ENCODE assay signal across 10 cellular contexts in genomic region chr16:54931757-54932660, GRCh38. TPM values are rescaled to one million over a fixed set of nuclear protein-coding genes. Genes with fewer than 3 reads are reported as not detected.
DNase-seq lines count a peak whose midpoint lies in the region; ATAC-seq, FAIRE-seq and TF ChIP-seq lines count a peak whose summit lies in the region.
"Had no signal": no experiment of that assay in that cellular context is flagged by ENCODE, and none has a peak within 500 bp of the region (broad histone marks: within the 10 kb centered on the region; RNA-seq: fewer than 3 reads in every experiment).

No MANE protein-coding gene starts in this region.

- no peaks in the 10 kb centered on the region for H3K36me3 Mint-ChIP-seq in astrocyte (ENCODE audit: low read depth, unreplicated experiment)

- peaks cover 45% of the 10 kb centered on the region for H4K20me1 ChIP-seq in astrocyte (ENCODE audit: insufficient read depth, low read length)

- H3K4me1 Mint-ChIP-seq in astrocyte (ENCODE audit: low read depth, unreplicated experiment), result peaks cover 4% of the 10 kb centered on the region

- no peak for TF ChIP-seq POLR2A in lower leg skin (IDR thresholded peaks at IDR 0.05)
- TF ChIP-seq POLR2A in gastroesophageal sphincter (IDR thresholded peaks at IDR 0.05), result no peak

- TF ChIP-seq CTCF in A673 (conservative IDR thresholded peaks at IDR 0.05; ENCODE audit: low read depth, low read length) (no peak), HEK293 (tag by site-specific recombination; IDR thresholded peaks at IDR 0.05) (no peak), astrocyte (IDR thresholded peaks at IDR 0.05; ENCODE audit: insufficient read depth, low read depth, low read length) (no peak), lower leg skin (IDR thresholded peaks at IDR 0.05) (no peak), gastroesophageal sphincter (IDR thresholded peaks at IDR 0.05) (no peak)

- 2 to 5% methylated on average over 41 to 46 of the region's 61 CpGs for WGBS in lower leg skin, 2 donors
- 5% methylated on average over 9 to 26 of the region's 61 CpGs for WGBS in gastroesophageal sphincter (ENCODE audit: low coverage in 1 of 2), 2 donors

- DNase-seq in A673 (ENCODE audit: low spot score), result peak; percentile 37
- DNase-seq in astrocyte (ENCODE audit: low read depth), result no peak
- no peak for DNase-seq in lower leg skin (ENCODE audit: low spot score in 2 of 2)
- no peak for DNase-seq in COLO829 (ENCODE audit: low spot score)
- DNase-seq: NCI-H1694 treated with DMSO at 0.1 percent for 48 hours had no signal

- H3K9me3 ChIP-seq in A673 (ENCODE audit: low read depth, low read length, poor library complexity, severe bottlenecking) (no peaks in the 10 kb centered on the region), HEK293 (ENCODE audit: control insufficient read depth, insufficient read depth, low read depth, low read length) (no peaks in the 10 kb centered on the region), astrocyte (ENCODE audit: insufficient read depth, low read depth, low read length) (no peaks in the 10 kb centered on the region), gastroesophageal sphincter (peaks cover 0 to 5% (median 0%) of the 10 kb centered on the region in 3 donors)

- H3K27ac ChIP-seq in A673 (ENCODE audit: low read depth, low read length, poor library complexity, severe bottlenecking) (peak overlapping the region; percentile 89), HEK293 (ENCODE audit: extremely low read depth, low read depth, low read length) (peak overlapping the region; percentile 93; the same call in 1 of the 2 replicates), astrocyte (ENCODE audit: low read depth, low read length) (peak overlapping the region; percentile 55), gastroesophageal sphincter (no peak overlapping the region)

- H3K9ac ChIP-seq in astrocyte (ENCODE audit: low read length), result peak overlapping the region; percentile 74

- FAIRE-seq in astrocyte (lab: Jason Lieb, UNC), result no peak
- FAIRE-seq: endometrium had no signal

- ATAC-seq in HG03097 (IDR thresholded peaks at IDR 0.05; ENCODE audit: low FRiP score, unreplicated experiment), result no peak
- ATAC-seq in GM18868 (IDR thresholded peaks at IDR 0.05; ENCODE audit: unreplicated experiment), result no peak
- ATAC-seq in gastroesophageal sphincter, result no peak

- BruUV-seq in A673 (replicated peaks; lab: Mats Ljungman, UMichigan), result no TSS peak

- peaks cover 14% of the 10 kb centered on the region for H3K36me3 ChIP-seq in A673 (ENCODE audit: insufficient read depth, low read length, poor library complexity, severe bottlenecking)
- peaks cover 0 to 31% of the 10 kb centered on the region in 2 experiments; a peak in 1 of 3 replicates for H3K36me3 ChIP-seq in HEK293 (ENCODE audit: control insufficient read depth in 2 of 2, insufficient read depth in 1 of 2, low read length in 2 of 2)
- no peaks in the 10 kb centered on the region for H3K36me3 ChIP-seq in astrocyte (ENCODE audit: insufficient read depth, low read length)
- H3K36me3 ChIP-seq in gastroesophageal sphincter, result no peaks in the 10 kb centered on the region

- H3K4me3 Mint-ChIP-seq in astrocyte (ENCODE audit: unreplicated experiment), result peak overlapping the region; percentile 70

- H2AFZ ChIP-seq in astrocyte (ENCODE audit: low read depth, low read length), result peak overlapping the region; percentile 26

- peaks cover 57% of the 10 kb centered on the region for H3K79me2 ChIP-seq in astrocyte (ENCODE audit: insufficient read depth, low read length)

- POLR2A ChIA-PET in A673 (lab: Charles Lee; ENCODE audit: low non-redundant PET) (no interaction called here), HEK293 (lab: Yijun Ruan, JAX) (interaction anchor here (0.6 to 3.2 kb wide), 5 partner anchors 10 to 646 kb away, joined by 3 to 23 read pairs (median 8); partner anchors contain the start of gene IRX3)

- H3K9me3 Mint-ChIP-seq in astrocyte (ENCODE audit: unreplicated experiment), result peaks cover 12% of the 10 kb centered on the region

- TF ChIP-seq EP300 in gastroesophageal sphincter (IDR thresholded peaks at IDR 0.05), result no peak

- H3K4me1 ChIP-seq in A673 (ENCODE audit: insufficient read depth, low read length, poor library complexity, severe bottlenecking), result peaks cover 17% of the 10 kb centered on the region
- H3K4me1 ChIP-seq in HEK293 (ENCODE audit: control insufficient read depth, insufficient read depth, low read length), result no peaks in the 10 kb centered on the region
- H3K4me1 ChIP-seq in astrocyte (ENCODE audit: insufficient read depth, low read length), result peaks cover 21% of the 10 kb centered on the region
- H3K4me1 ChIP-seq in gastroesophageal sphincter, result peaks cover 0 to 75% (median 27%) of the 10 kb centered on the region in 3 donors

- H3K27me3 ChIP-seq in A673 (replicated peaks; ENCODE audit: insufficient read depth, low read depth, low read length, poor library complexity) (no peaks in the 10 kb centered on the region), astrocyte (ENCODE audit: insufficient read depth, low read length) (peaks cover 33% of the 10 kb centered on the region), gastroesophageal sphincter (peaks cover 100% of the 10 kb centered on the region)

- H3K4me2 ChIP-seq in astrocyte (ENCODE audit: low read length), result peak overlapping the region; percentile 99

- peaks cover 37% of the 10 kb centered on the region for H3K27me3 Mint-ChIP-seq in astrocyte (ENCODE audit: low read depth, unreplicated experiment)

- intact Hi-C loops in A673 (cut with micrococcal nuclease; ENCODE audit: unreplicated experiment), result loop anchor here (10.0 kb wide), 1 partner anchor 323 kb away; no protein-coding TSS in a partner anchor
- intact Hi-C loops in lower leg skin (cut with DNase I; ENCODE audit: low total_unique reads), result loop anchor here (5.0 to 10.0 kb wide), 3 partner anchors 647 to 1155 kb away; partner anchors contain the start of gene IRX3

- H3K27ac Mint-ChIP-seq in astrocyte (ENCODE audit: unreplicated experiment), result no peak overlapping the region

- CTCF ChIA-PET in A673 (lab: Charles Lee), result interaction anchor here (0.9 to 1.2 kb wide), 2 partner anchors 90 to 1382 kb away, joined by 3 to 4 read pairs; no protein-coding TSS in a partner anchor
- CTCF ChIA-PET in HEK293 (lab: Yijun Ruan, JAX), result interaction anchor here (0.6 to 1.0 kb wide), 4 partner anchors 7 to 740 kb away, joined by 3 to 4 read pairs (median 3); no protein-coding TSS in a partner anchor

- H3K4me3 ChIP-seq in A673 (ENCODE audit: low read depth, low read length, poor library complexity, severe bottlenecking) (peak overlapping the region; percentile 88), HEK293 (ENCODE audit: low read depth, low read length) (peak overlapping the region; percentile 69), astrocyte (ENCODE audit: insufficient read depth, low read depth, low read length) (peak overlapping the region; percentile 59), lower leg skin (ENCODE audit: low read depth, poor library complexity, severe bottlenecking) (peak overlapping the region; percentile 75), gastroesophageal sphincter (peak overlapping the region in 1 of 2 donors; percentile 60)

TF ChIP-seq in HEK293, 187 proteins besides CTCF, POLR2A, EP300 and RAD21 (continues in another document):
- TF ChIP-seq ZNF26 (tag by site-specific recombination; IDR thresholded peaks at IDR 0.05) (no peak), ZNF704 (tag by site-specific recombination; IDR thresholded peaks at IDR 0.05) (no peak), ZEB2 (tag by site-specific recombination; IDR thresholded peaks at IDR 0.05) (no peak), ZNF707 (tag by site-specific recombination; IDR thresholded peaks at IDR 0.05) (no peak)

RNA-seq across cellular contexts. Expression of gene IRX5, which starts 1.3 kb away (rescaled TPM):
- total RNA-seq in A673 (2021) (9.0 and 9.3 TPM in 2 replicates), astrocyte (0.57 and 0.75 TPM in 2 replicates), lower leg skin (10 to 100 TPM; 47.0 to 99.1 (median 68.7) TPM), gastroesophageal sphincter (under 1 TPM in 2 of 4 donors, not detected in 2; 0.40 to 0.47 TPM)

Comparison
In these comparisons a context has a peak if more than half of its experiments do, and no peak if none do; other contexts are left out.
1. H3K27ac ChIP-seq: peak in A673 (single experiment), HEK293 (single experiment) and astrocyte (single experiment); none in gastroesophageal sphincter (0 of 4).